ENCODE assay signal across 27 cellular contexts in genomic region chrX:109125304-109125703, GRCh38.
"Had no signal": no experiment of that assay in that cellular context is flagged by ENCODE, and none has a peak within 500 bp of the region (broad histone marks: within the 10 kb centered on the region; RNA-seq: fewer than 3 reads in every experiment).

No MANE protein-coding gene starts in this region.

- H3K27me3 ChIP-seq: neural progenitor cell, ovary, right lobe of liver, sigmoid colon, stomach, thyroid gland, tibial nerve, upper lobe of left lung, vagina had no signal

- H3K4me1 ChIP-seq: parathyroid adenoma, psoas muscle, right lobe of liver, sigmoid colon, stomach, thyroid gland, tibial nerve, upper lobe of left lung, vagina had no signal

- H3K36me3 Mint-ChIP-seq: neural progenitor cell; stimulated activated effector memory CD8-positive, alpha-beta T cell treated with anti-CD3 and anti-CD28 coated beads, Interleukin-12 subunit alpha, Interleukin-12 subunit beta, amount 100 ng/mL, for 72 hours; stimulated activated naive B cell treated with anti-CD40 and anti-IgM and Interleukin-4, amounts not matched to agents 10 μg/mL and 1 μg/mL and 100 μg/mL, for 72 hours had no signal

- H3K79me2 ChIP-seq: parathyroid adenoma had no signal

- H3K4me3 ChIP-seq: neural progenitor cell, ovary, psoas muscle, right lobe of liver, sigmoid colon, stomach, thoracic aorta, thyroid gland, tibial nerve, upper lobe of left lung, vagina had no signal

- DNase-seq: occipital lobe; ovary; posterior cingulate gyrus; psoas muscle; right cardiac atrium; right lobe of liver; sigmoid colon; small intestine; stimulated activated CD4-positive, alpha-beta T cell treated with anti-CD3 and anti-CD28 coated beads, Interleukin-15, amount 100 ng/mL, for 24 hours; stimulated activated CD4-positive, alpha-beta T cell treated with anti-CD3 and anti-CD28 coated beads, Interleukin-2, amount 100 ng/mL, for 24 hours; stimulated activated CD4-positive, alpha-beta T cell treated with anti-CD3 and anti-CD28 coated beads, Interleukin-2, amount 100 ng/mL, for 48 hours; stimulated activated CD4-positive, alpha-beta T cell treated with anti-CD3 and anti-CD28 coated beads, Interleukin-4, amount 100 ng/mL, for 24 hours; stimulated activated naive B cell treated with anti-CD40 and anti-IgM and Interleukin-4, amounts not matched to agents 10 μg/mL and 1 μg/mL and 100 μg/mL, for 72 hours; stimulated activated naive CD4-positive, alpha-beta T cell treated with Interleukin-2 at 50 U/mL for 16 hours; stomach; thyroid gland; trophoblast cell; upper lobe of left lung had no signal

- H3K4me3 Mint-ChIP-seq: nephron; neural progenitor cell; stimulated activated effector memory CD8-positive, alpha-beta T cell treated with anti-CD3 and anti-CD28 coated beads, Interleukin-12 subunit alpha, Interleukin-12 subunit beta, amount 100 ng/mL, for 72 hours; stimulated activated naive B cell treated with anti-CD40 and anti-IgM and Interleukin-4, amounts not matched to agents 10 μg/mL and 1 μg/mL and 100 μg/mL, for 72 hours; stimulated activated naive CD8-positive, alpha-beta T cell treated with anti-CD3 and anti-CD28 coated beads, Interleukin-15, Interleukin-2, amounts not matched to agents 100 ng/mL and 50 ng/mL, for 24 hours had no signal

- ATAC-seq: psoas muscle; right cardiac atrium; right lobe of liver; stimulated activated effector memory CD8-positive, alpha-beta T cell treated with anti-CD3 and anti-CD28 coated beads, Interleukin-12 subunit alpha, Interleukin-12 subunit beta, amount 100 ng/mL, for 72 hours; stimulated activated naive B cell treated with anti-CD40 and anti-IgM and Interleukin-4, amounts not matched to agents 10 μg/mL and 1 μg/mL and 100 μg/mL, for 72 hours had no signal

- H3K4me1 Mint-ChIP-seq: nephron; stimulated activated effector memory CD8-positive, alpha-beta T cell treated with anti-CD3 and anti-CD28 coated beads, Interleukin-12 subunit alpha, Interleukin-12 subunit beta, amount 100 ng/mL, for 72 hours; stimulated activated naive B cell treated with anti-CD40 and anti-IgM and Interleukin-4, amounts not matched to agents 10 μg/mL and 1 μg/mL and 100 μg/mL, for 72 hours had no signal

- H3K4me2 ChIP-seq: neural progenitor cell had no signal

- H3K27ac ChIP-seq: neural progenitor cell, ovary, parathyroid adenoma, psoas muscle, right lobe of liver, sigmoid colon, stomach, thoracic aorta, thyroid gland, tibial nerve, upper lobe of left lung, vagina had no signal

- H3K27ac Mint-ChIP-seq: nephron; neural progenitor cell; stimulated activated effector memory CD8-positive, alpha-beta T cell treated with anti-CD3 and anti-CD28 coated beads, Interleukin-12 subunit alpha, Interleukin-12 subunit beta, amount 100 ng/mL, for 72 hours; stimulated activated naive B cell treated with anti-CD40 and anti-IgM and Interleukin-4, amounts not matched to agents 10 μg/mL and 1 μg/mL and 100 μg/mL, for 72 hours; stimulated activated naive CD8-positive, alpha-beta T cell treated with anti-CD3 and anti-CD28 coated beads, Interleukin-15, Interleukin-2, amounts not matched to agents 100 ng/mL and 50 ng/mL, for 24 hours had no signal

- H3K36me3 ChIP-seq: neural progenitor cell, ovary, right lobe of liver, sigmoid colon, stomach, thoracic aorta, thyroid gland, tibial nerve, upper lobe of left lung, vagina had no signal

- H3K9ac ChIP-seq: neural progenitor cell, parathyroid adenoma had no signal

- H3K9me3 ChIP-seq: ovary, psoas muscle, right lobe of liver, sigmoid colon, stomach, thoracic aorta, thyroid gland, tibial nerve, upper lobe of left lung, vagina had no signal

- H3K27me3 Mint-ChIP-seq: progenitor cell of endocrine pancreas; stimulated activated naive B cell treated with anti-CD40 and anti-IgM and Interleukin-4, amounts not matched to agents 10 μg/mL and 1 μg/mL and 100 μg/mL, for 72 hours; stimulated activated naive CD8-positive, alpha-beta T cell treated with anti-CD3 and anti-CD28 coated beads, Interleukin-15, Interleukin-2, amounts not matched to agents 100 ng/mL and 50 ng/mL, for 24 hours had no signal

- H3K9me3 Mint-ChIP-seq: nephron; stimulated activated naive B cell treated with anti-CD40 and anti-IgM and Interleukin-4, amounts not matched to agents 10 μg/mL and 1 μg/mL and 100 μg/mL, for 72 hours; stimulated activated naive CD8-positive, alpha-beta T cell treated with anti-CD3 and anti-CD28 coated beads, Interleukin-15, Interleukin-2, amounts not matched to agents 100 ng/mL and 50 ng/mL, for 24 hours had no signal
